In the genomic region with DNA sequence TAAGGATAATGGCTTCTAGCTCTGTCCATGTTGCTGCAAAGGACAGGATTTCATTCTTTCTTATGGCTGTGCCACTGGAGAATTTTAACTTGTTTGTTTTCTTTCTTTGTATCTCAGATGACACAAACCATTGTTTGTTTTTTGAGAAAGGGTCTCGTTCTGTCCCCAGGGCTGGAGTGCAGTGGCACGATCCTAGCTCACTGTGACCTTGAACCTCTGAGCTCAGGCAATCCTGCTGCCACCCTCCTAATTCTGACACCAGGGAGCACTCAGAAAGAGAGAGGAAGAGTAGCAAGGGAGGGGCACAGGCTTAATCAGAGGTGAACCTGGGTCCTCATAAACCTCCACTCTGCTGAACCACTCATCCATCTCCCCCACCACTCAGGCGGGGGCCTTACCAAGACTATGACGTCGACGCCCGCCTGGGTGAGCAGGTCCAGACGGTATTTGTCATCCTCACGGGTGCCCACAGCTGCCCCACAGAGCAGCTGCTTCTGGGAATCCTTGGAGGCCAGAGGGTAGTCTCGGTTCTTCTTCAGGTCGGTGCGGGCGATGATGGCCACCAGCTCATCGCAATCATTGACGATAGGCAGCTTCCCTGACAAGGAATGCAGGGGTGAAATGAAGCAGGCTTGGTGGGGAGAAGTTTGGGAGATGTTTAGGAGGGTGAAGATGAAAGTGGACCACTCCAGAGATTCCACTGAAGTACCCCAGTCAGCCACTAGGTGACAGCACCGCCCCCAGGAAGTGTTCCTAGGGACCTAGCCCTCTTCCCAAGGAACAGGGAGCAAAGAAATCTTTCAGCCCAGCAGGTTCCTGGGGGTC, we compare ENCODE assay signal across 8 cellular contexts. TPM values are rescaled to one million over a fixed set of nuclear protein-coding genes. Genes with fewer than 3 reads are reported as not detected.
DNase-seq lines count a peak whose midpoint lies in the region; ATAC-seq and TF ChIP-seq lines count a peak whose summit lies in the region.

No MANE protein-coding gene starts in this region.

- no peaks in the 10 kb centered on the region for H3K27me3 ChIP-seq in endodermal cell (ENCODE audit: control insufficient read depth, insufficient read depth, low read length, poor library complexity, severe bottlenecking)
- no peaks in the 10 kb centered on the region for H3K27me3 ChIP-seq in uterus

- peaks cover 15% of the 10 kb centered on the region for H3K27me3 Mint-ChIP-seq in endodermal cell (ENCODE audit: insufficient read depth)

- no peaks in the 10 kb centered on the region for H3K4me1 Mint-ChIP-seq in endodermal cell

- TF ChIP-seq POLR2A in uterus (IDR thresholded peaks at IDR 0.05), result no peak

- WGBS in endodermal cell (ENCODE audit: insufficient coverage in 1 of 2, insufficient read length in 1 of 2), 2 experiments, result 72 to 75% methylated on average over 10 to 16 of the region's 16 CpGs

- no peak for ATAC-seq in HG03460 (IDR thresholded peaks at IDR 0.05; ENCODE audit: unreplicated experiment)

- intact Hi-C loops in uterus (cut with DNase I; ENCODE audit: low total_unique reads), result no loop called here

- peaks cover 13% of the 10 kb centered on the region for H3K36me3 Mint-ChIP-seq in endodermal cell (ENCODE audit: low read depth)

- DNase-seq in DMS79 treated with DMSO at 0.1 percent for 48 hours (lab: John Stamatoyannopoulos, UW) (peak; percentile 12), DMS79 (lab: John Stamatoyannopoulos, UW) (no peak), HT1080 (ENCODE audit: low read depth) (peak; percentile 52), T1000 (lab: John Stamatoyannopoulos, UW) (peak; percentile 14), endodermal cell (peak; percentile 92), midbrain (lab: John Stamatoyannopoulos, UW) (peak; percentile 54), uterus (peak; percentile 57 to 59)

- H3K9ac ChIP-seq in endodermal cell (ENCODE audit: extremely low read depth, low read length, poor library complexity, severe bottlenecking), result no peak overlapping the region

- no peak overlapping the region for H3K27ac ChIP-seq in endodermal cell (ENCODE audit: low read depth, low read length)
- no peak overlapping the region for H3K27ac ChIP-seq in uterus

- H3K4me1 ChIP-seq in endodermal cell (ENCODE audit: control insufficient read depth, insufficient read depth, low read length) (no peaks in the 10 kb centered on the region), uterus (no peaks in the 10 kb centered on the region)

- peak; percentile 91 for TF ChIP-seq CTCF in endodermal cell (conservative IDR thresholded peaks at IDR 0.05)
- peak; percentile 83 to 94 (median 90) for TF ChIP-seq CTCF in uterus (IDR thresholded peaks at IDR 0.05)

- H3K9me3 ChIP-seq in endodermal cell (ENCODE audit: control insufficient read depth, low read length), result no peaks in the 10 kb centered on the region
- H3K9me3 ChIP-seq in uterus, result no peaks in the 10 kb centered on the region

- no peak overlapping the region for H3K4me3 ChIP-seq in endodermal cell (ENCODE audit: low read length)
- no peak overlapping the region for H3K4me3 ChIP-seq in uterus

- no peaks in the 10 kb centered on the region for H3K9me3 Mint-ChIP-seq in endodermal cell

- no peak overlapping the region for H3K27ac Mint-ChIP-seq in endodermal cell

- no peak overlapping the region for H3K4me3 Mint-ChIP-seq in endodermal cell

- H3K36me3 ChIP-seq in endodermal cell (ENCODE audit: control insufficient read depth, insufficient read depth, low read length), result no peaks in the 10 kb centered on the region
- no peaks in the 10 kb centered on the region for H3K36me3 ChIP-seq in uterus

RNA-seq across cellular contexts. Expression of gene IMPDH1, which starts 11.6 kb away (rescaled TPM):
- total RNA-seq in HT1080 (2014; rRNA removed; shearing (Covaris generic)), result 69.8 and 71.3 TPM in 2 replicates
- 44.5 and 56.5 TPM in 2 replicates for polyA plus RNA-seq in HT1080 (2015; cell fraction: cytosol; rRNA removed)
- polyA plus RNA-seq in HT1080 (2015; cell fraction: nucleus; rRNA removed), result 46.9 and 48.8 TPM in 2 replicates
- total RNA-seq in endodermal cell (10 to 100 TPM; 13.4 to 16.5 TPM), uterus (10 to 100 TPM; 11.9 to 53.3 (median 32.8) TPM)
- 29.3 TPM for polyA plus RNA-seq in endodermal cell (2013, experiment 1 of 2)
- 25.0 TPM for polyA plus RNA-seq in endodermal cell (2013, experiment 2 of 2)

RNA-seq across cellular contexts. Expression of gene PRRT4, which starts 36.7 kb away (rescaled TPM):
- total RNA-seq in HT1080 (2014; rRNA removed; shearing (Covaris generic)), result 0.73 TPM in 1 of 2 replicates, not detected in the other
- 0.20 TPM in 1 of 2 replicates, not detected in the other for polyA plus RNA-seq in HT1080 (2015; cell fraction: cytosol; rRNA removed)
- polyA plus RNA-seq in HT1080 (2015; cell fraction: nucleus; rRNA removed), result 0.11 TPM in 1 of 2 replicates, not detected in the other
- under 1 TPM in 1 of 2 donors, not detected in 1; 0.18 TPM for total RNA-seq in endodermal cell
- polyA plus RNA-seq in endodermal cell (2013, experiment 1 of 2), result 0.93 TPM
- polyA plus RNA-seq in endodermal cell (2013, experiment 2 of 2), result 0.79 TPM
- total RNA-seq in uterus, result 1 to 10 TPM in 2 of 4 donors, not detected in 2; 1.3 to 1.7 TPM

RNA-seq across cellular contexts. Expression of gene RBM28, which starts 54.5 kb away (rescaled TPM):
- 30.3 and 31.2 TPM in 2 replicates for total RNA-seq in HT1080 (2014; rRNA removed; shearing (Covaris generic))
- 28.7 and 33.5 TPM in 2 replicates for polyA plus RNA-seq in HT1080 (2015; cell fraction: cytosol; rRNA removed)
- 119 and 144 TPM in 2 replicates for polyA plus RNA-seq in HT1080 (2015; cell fraction: nucleus; rRNA removed)
- total RNA-seq in endodermal cell (10 to 100 TPM; 60.1 to 60.9 TPM), uterus (100 to 1,000 TPM in 1 of 4 donors, 10 to 100 TPM in 3; 14.4 to 226 (median 44.0) TPM)
- polyA plus RNA-seq in endodermal cell (2013, experiment 1 of 2), result 45.1 TPM
- polyA plus RNA-seq in endodermal cell (2013, experiment 2 of 2), result 37.1 TPM

RNA-seq across cellular contexts. Expression of gene HILPDA, which starts 57.5 kb away (rescaled TPM):
- total RNA-seq in HT1080 (2014; rRNA removed; shearing (Covaris generic)), result 12.2 and 14.0 TPM in 2 replicates
- 15.2 and 16.0 TPM in 2 replicates for polyA plus RNA-seq in HT1080 (2015; cell fraction: cytosol; rRNA removed)
- 13.2 and 14.0 TPM in 2 replicates for polyA plus RNA-seq in HT1080 (2015; cell fraction: nucleus; rRNA removed)
- total RNA-seq in endodermal cell (10 to 100 TPM; 26.5 to 37.9 TPM), uterus (10 to 100 TPM; 14.4 to 55.6 (median 31.3) TPM)
- 46.2 TPM for polyA plus RNA-seq in endodermal cell (2013, experiment 1 of 2)
- 41.3 TPM for polyA plus RNA-seq in endodermal cell (2013, experiment 2 of 2)
